In genomic region chr6:21536280-21536766, GRCh38 we compare ENCODE assay signal across 29 cellular contexts.
"Had no signal": no experiment of that assay in that cellular context is flagged by ENCODE, and none has a peak within 500 bp of the region (broad histone marks: within the 10 kb centered on the region; RNA-seq: fewer than 3 reads in every experiment).

No MANE protein-coding gene starts in this region.

- ATAC-seq: heart left ventricle; left lung; lower lobe of right lung; naive thymus-derived CD4-positive, alpha-beta T cell; natural killer cell treated with Interleukin-12 subunit alpha and Interleukin-12 subunit beta and Interleukin-15 and Interleukin-18, amount 100 ng/mL, for 72 hours; pancreas; right cardiac atrium; stimulated activated effector memory CD8-positive, alpha-beta T cell treated with anti-CD3 and anti-CD28 coated beads, Interleukin-12 subunit alpha, Interleukin-12 subunit beta, amount 100 ng/mL, for 72 hours had no signal

- H3K36me3 ChIP-seq: heart left ventricle, left lung, lower lobe of right lung, pancreas, prostate gland, sigmoid colon, spleen, tibial artery, uterus had no signal

- DNase-seq: heart left ventricle; hypothalamus; immature natural killer cell; kidney; left colon; left lung; lower lobe of right lung; mammary epithelial cell; mesenchymal stem cell; naive thymus-derived CD4-positive, alpha-beta T cell; nucleus accumbens; pancreas; posterior cingulate gyrus; retina; right cardiac atrium; sigmoid colon; small intestine; spleen; stimulated activated CD4-positive, alpha-beta T cell treated with anti-CD3 and anti-CD28 coated beads, Interleukin-4, amount 100 ng/mL, for 24 hours; stimulated activated naive CD4-positive, alpha-beta T cell; tibial artery; uterus had no signal

- H3K27ac ChIP-seq: heart left ventricle, left lung, lower lobe of right lung, prostate gland, sigmoid colon, spleen, tibial artery, uterus had no signal

- H3K27ac Mint-ChIP-seq: immature natural killer cell; mesothelial cell of epicardium; naive thymus-derived CD4-positive, alpha-beta T cell; natural killer cell treated with Interleukin-12 subunit alpha and Interleukin-12 subunit beta and Interleukin-15 and Interleukin-18, amount 100 ng/mL, for 72 hours; stimulated activated effector memory CD8-positive, alpha-beta T cell treated with anti-CD3 and anti-CD28 coated beads, Interleukin-12 subunit alpha, Interleukin-12 subunit beta, amount 100 ng/mL, for 72 hours; stimulated activated naive CD8-positive, alpha-beta T cell treated with anti-CD3 and anti-CD28 coated beads, Interleukin-15, Interleukin-2, amounts not matched to agents 100 ng/mL and 50 ng/mL, for 24 hours; type B pancreatic cell had no signal

- H3K4me1 Mint-ChIP-seq: immature natural killer cell; naive thymus-derived CD4-positive, alpha-beta T cell; stimulated activated effector memory CD8-positive, alpha-beta T cell treated with anti-CD3 and anti-CD28 coated beads, Interleukin-12 subunit alpha, Interleukin-12 subunit beta, amount 100 ng/mL, for 72 hours had no signal

- H3K27me3 Mint-ChIP-seq: type B pancreatic cell had no signal

- H3K9me3 Mint-ChIP-seq: immature natural killer cell; mesothelial cell of epicardium; natural killer cell treated with Interleukin-12 subunit alpha and Interleukin-12 subunit beta and Interleukin-15 and Interleukin-18, amount 100 ng/mL, for 72 hours; stimulated activated effector memory CD8-positive, alpha-beta T cell treated with anti-CD3 and anti-CD28 coated beads, Interleukin-12 subunit alpha, Interleukin-12 subunit beta, amount 100 ng/mL, for 72 hours; stimulated activated naive CD8-positive, alpha-beta T cell treated with anti-CD3 and anti-CD28 coated beads, Interleukin-15, Interleukin-2, amounts not matched to agents 100 ng/mL and 50 ng/mL, for 24 hours; type B pancreatic cell had no signal

- H3K4me1 ChIP-seq: heart left ventricle, left lung, lower lobe of right lung, prostate gland, sigmoid colon, spleen, tibial artery, uterus had no signal

- H3K4me3 ChIP-seq: heart left ventricle, left lung, lower lobe of right lung, pancreas, prostate gland, sigmoid colon, spleen, tibial artery, uterus had no signal

- H3K9me3 ChIP-seq: heart left ventricle, left lung, lower lobe of right lung, pancreas, prostate gland, sigmoid colon, spleen, tibial artery, uterus had no signal

- H3K36me3 Mint-ChIP-seq: immature natural killer cell; mesothelial cell of epicardium; naive thymus-derived CD4-positive, alpha-beta T cell; natural killer cell treated with Interleukin-12 subunit alpha and Interleukin-12 subunit beta and Interleukin-15 and Interleukin-18, amount 100 ng/mL, for 72 hours; stimulated activated effector memory CD8-positive, alpha-beta T cell treated with anti-CD3 and anti-CD28 coated beads, Interleukin-12 subunit alpha, Interleukin-12 subunit beta, amount 100 ng/mL, for 72 hours; type B pancreatic cell had no signal

- H3K4me3 Mint-ChIP-seq: immature natural killer cell; mesothelial cell of epicardium; naive thymus-derived CD4-positive, alpha-beta T cell; natural killer cell treated with Interleukin-12 subunit alpha and Interleukin-12 subunit beta and Interleukin-15 and Interleukin-18, amount 100 ng/mL, for 72 hours; neural crest cell; stimulated activated effector memory CD8-positive, alpha-beta T cell treated with anti-CD3 and anti-CD28 coated beads, Interleukin-12 subunit alpha, Interleukin-12 subunit beta, amount 100 ng/mL, for 72 hours; stimulated activated naive CD8-positive, alpha-beta T cell treated with anti-CD3 and anti-CD28 coated beads, Interleukin-15, Interleukin-2, amounts not matched to agents 100 ng/mL and 50 ng/mL, for 24 hours; type B pancreatic cell had no signal

- H3K27me3 ChIP-seq: heart left ventricle, left lung, pancreas, sigmoid colon, spleen, tibial artery, uterus had no signal
